Comparison of ENCODE assay signal across 8 cellular contexts in genomic region chr10:32256613-32257437, GRCh38.
DNase-seq lines count a peak whose midpoint lies in the region; ATAC-seq and TF ChIP-seq lines count a peak whose summit lies in the region.

No MANE protein-coding gene starts in this region.

- DNase-seq in BE2C (peak; percentile 49), GM19238 (ENCODE audit: insufficient read length, low spot score) (peak; percentile 33), HT-29 (ENCODE audit: low spot score) (peak; percentile 82), T-helper 2 cell (peak; percentile 24 to 77 (median 52)), ascending aorta (ENCODE audit: low spot score in 2 of 2) (peak in 1 of 2 donors; percentile 82), hepatocyte (ENCODE audit: low spot score) (peak; percentile 68), smooth muscle cell of the brain vasculature (ENCODE audit: low read depth, low spot score) (peak; percentile 13)

- intact Hi-C loops in ascending aorta (cut with DNase I) = loop anchor here (1.0 kb wide), 2 partner anchors 89 to 111 kb away; no protein-coding TSS in a partner anchor

- H3K79me2 ChIP-seq in hepatocyte = no peaks in the 10 kb centered on the region

- H3K4me2 ChIP-seq in hepatocyte = no peak overlapping the region

- no peaks in the 10 kb centered on the region; the same call in 1 of the 2 replicates for H3K9me3 ChIP-seq in BE2C
- no peaks in the 10 kb centered on the region for H3K9me3 ChIP-seq in ascending aorta
- H3K9me3 ChIP-seq in hepatocyte (ENCODE audit: low read depth) = no peaks in the 10 kb centered on the region

- H3K4me3 ChIP-seq in BE2C (ENCODE audit: low read depth, low read length) = peak overlapping the region; percentile 31; the same call in 1 of the 2 replicates
- H3K4me3 ChIP-seq in ascending aorta = no peak overlapping the region
- H3K4me3 ChIP-seq in hepatocyte = no peak overlapping the region

- H3K4me1 ChIP-seq in BE2C (no peaks in the 10 kb centered on the region; the same call in 1 of the 2 replicates), ascending aorta (no peaks in the 10 kb centered on the region), hepatocyte (ENCODE audit: insufficient read depth) (no peaks in the 10 kb centered on the region)

- H3K36me3 ChIP-seq in BE2C (no peaks in the 10 kb centered on the region), ascending aorta (no peaks in the 10 kb centered on the region), hepatocyte (replicated peaks; ENCODE audit: insufficient read depth, low read depth) (no peaks in the 10 kb centered on the region)

- no peaks in the 10 kb centered on the region for H3K9me2 ChIP-seq in hepatocyte (replicated peaks; ENCODE audit: insufficient read depth)

- H2AFZ ChIP-seq in hepatocyte = peak overlapping the region; percentile 1

- WGBS in hepatocyte (ENCODE audit: low lambda C conversion rate, missing lambda C conversion rate) = 42% methylated on average over 12 of the region's 12 CpGs

- H3K27ac ChIP-seq in ascending aorta (no peak overlapping the region), hepatocyte (no peak overlapping the region)

- H3K27me3 ChIP-seq in BE2C (no peaks in the 10 kb centered on the region), ascending aorta (no peaks in the 10 kb centered on the region), hepatocyte (no peaks in the 10 kb centered on the region)

- no peak for ATAC-seq in HG02970 (IDR thresholded peaks at IDR 0.05; ENCODE audit: low FRiP score, unreplicated experiment)

- H4K20me1 ChIP-seq in hepatocyte (ENCODE audit: insufficient read depth, poor library complexity, severe bottlenecking) = no peaks in the 10 kb centered on the region

- TF ChIP-seq CTCF in BE2C (IDR thresholded peaks at IDR 0.05; ENCODE audit: low read depth, low read length) = peak; percentile 92
- TF ChIP-seq CTCF in ascending aorta (IDR thresholded peaks at IDR 0.05) = peak; percentile 69 to 81 (median 78)
- peak; percentile 74 for TF ChIP-seq CTCF in hepatocyte (IDR thresholded peaks at IDR 0.05; ENCODE audit: poor library complexity)
